ENCODE assay signal across 3 cellular contexts in genomic region chr6:151624071-151624470, GRCh38.
TF ChIP-seq lines count a peak whose summit lies in the region.

No MANE protein-coding gene starts in this region.

TF ChIP-seq in HEK293, 187 proteins besides CTCF, POLR2A, EP300 and RAD21:
- TF ChIP-seq SCRT2 (tag by site-specific recombination; IDR thresholded peaks at IDR 0.05) (no peak), SETDB1 (IDR thresholded peaks at IDR 0.05; ENCODE audit: insufficient read length, low read length) (no peak), ZBTB6 (tag by site-specific recombination; IDR thresholded peaks at IDR 0.05) (no peak), ZNF146 (tag by site-specific recombination; IDR thresholded peaks at IDR 0.05) (peak; percentile 56; the same call in 1 of the 2 replicates)
TF ChIP-seq in HEK293: peak in this region for 1.

TF ChIP-seq in K562, 482 proteins besides CTCF, POLR2A, EP300 and RAD21:
- TF ChIP-seq ZNF785 (CRISPR knock-in tag; IDR thresholded peaks at IDR 0.05) (no peak), RBM25 (IDR thresholded peaks at IDR 0.05; ENCODE audit: low read depth, low read length, severe bottlenecking) (peak; percentile 19), ZNF146 (CRISPR knock-in tag; IDR thresholded peaks at IDR 0.05; ENCODE audit: unreplicated experiment) (peak; percentile 54), ETS2 (tag; IDR thresholded peaks at IDR 0.05; ENCODE audit: borderline replicate concordance, poor library complexity, severe bottlenecking) (no peak), TCF7 (IDR thresholded peaks at IDR 0.05; ENCODE audit: borderline replicate concordance) (no peak), GABPA (tag; conservative IDR thresholded peaks at IDR 0.05; ENCODE audit: low read depth) (no peak), HSF4 (CRISPR knock-in tag; IDR thresholded peaks at IDR 0.05; ENCODE audit: borderline replicate concordance) (no peak)

TF ChIP-seq in H1, 55 proteins besides CTCF, POLR2A, EP300 and RAD21:
- TF ChIP-seq KDM1A (IDR thresholded peaks at IDR 0.05; ENCODE audit: borderline replicate concordance, low read length) (peak; percentile 35; the same call in 1 of the 2 replicates), SIN3A (conservative IDR thresholded peaks at IDR 0.05 in 1 of 2, IDR thresholded peaks at IDR 0.05 in 1 of 2; ENCODE audit: low read depth in 1 of 2, low read length in 2 of 2) (no peak), JUN (IDR thresholded peaks at IDR 0.05; ENCODE audit: low read depth, low read length) (no peak), SRF (IDR thresholded peaks at IDR 0.05; ENCODE audit: low read depth, low read length) (no peak), HDAC2 (IDR thresholded peaks at IDR 0.05; ENCODE audit: borderline replicate concordance in 1 of 2, low read depth in 2 of 2, low read length in 2 of 2) (no peak)
TF ChIP-seq in H1: peak in this region for 1.
